In genomic region chr15:30675126-30675525, GRCh38 we compare ENCODE assay signal across 32 cellular contexts.
"Had no signal": no experiment of that assay in that cellular context is flagged by ENCODE, and none has a peak within 500 bp of the region (broad histone marks: within the 10 kb centered on the region; RNA-seq: fewer than 3 reads in every experiment).

No MANE protein-coding gene starts in this region.

- H3K27me3 ChIP-seq: adrenal gland, ascending aorta, brain microvascular endothelial cell, pancreas, right atrium auricular region, uterus had no signal

- H3K27me3 Mint-ChIP-seq: activated B cell treated with CpG ODN at 0.5 μM for 24 hours; activated naive CD8-positive, alpha-beta T cell; dendritic cell treated with granulocyte-macrophage colony-stimulating factor and Interleukin-4, amounts not matched to agents 40 ng/mL and 50 ng/mL, for 4 days; naive B cell; stimulated activated memory B cell treated with anti-CD40 and anti-IgM and Interleukin-4, amounts not matched to agents 10 μg/mL and 1 μg/mL and 100 μg/mL, for 72 hours; stimulated activated naive CD8-positive, alpha-beta T cell treated with anti-CD3 and anti-CD28 coated beads, Interleukin-15, amount 100 ng/mL, for 72 hours; T-cell; type B pancreatic cell had no signal

- H3K4me3 ChIP-seq: adrenal gland, ascending aorta, pancreas, right atrium auricular region, smooth muscle cell, uterus had no signal

- H3K4me1 ChIP-seq: adrenal gland, ascending aorta, pancreas, right atrium auricular region, uterus had no signal

- H3K27ac ChIP-seq: adrenal gland, ascending aorta, brain microvascular endothelial cell, pancreas, right atrium auricular region, uterus had no signal

- DNase-seq: activated B cell treated with CpG ODN at 0.5 μM for 24 hours; activated CD8-positive, alpha-beta T cell treated with anti-CD3 and anti-CD28 coated beads, Interleukin-2, amount 10 ng/mL, durations not matched to agents 7 days and 5 days; activated naive CD4-positive, alpha-beta T cell treated with Interleukin-2 at 50 U/mL for 16 hours; activated T-cell treated with anti-CD3 and anti-CD28 coated beads for 4 hours; activated T-cell treated with anti-CD3 and anti-CD28 coated beads, Interleukin-2, amount 50 U/mL, for 72 hours; adrenal gland; brain microvascular endothelial cell; caudate nucleus; endodermal cell; head of caudate nucleus; hippocampal formation; immature natural killer cell; naive B cell; nucleus accumbens; pancreas; stimulated activated CD4-positive, alpha-beta T cell treated with anti-CD3 and anti-CD28 coated beads, Interleukin-1b, Interleukin-23, amount 100 ng/mL, for 48 hours; stimulated activated CD4-positive, alpha-beta T cell treated with anti-CD3 and anti-CD28 coated beads, Interleukin-4, amount 100 ng/mL, for 4 hours; stimulated activated CD8-positive, alpha-beta memory T cell treated with anti-CD3 and anti-CD28 coated beads, Interleukin-4, amount 100 ng/mL, for 48 hours; stimulated activated naive CD8-positive, alpha-beta T cell treated with anti-CD3 and anti-CD28 coated beads, Interleukin-15, amount 100 ng/mL, for 72 hours; substantia nigra; T-cell; uterus had no signal

- H3K4me1 Mint-ChIP-seq: activated B cell treated with CpG ODN at 0.5 μM for 24 hours; endodermal cell; immature natural killer cell; mesothelial cell of epicardium; naive B cell; stimulated activated memory B cell treated with anti-CD40 and anti-IgM and Interleukin-4, amounts not matched to agents 10 μg/mL and 1 μg/mL and 100 μg/mL, for 72 hours; stimulated activated naive CD8-positive, alpha-beta T cell treated with anti-CD3 and anti-CD28 coated beads, Interleukin-15, amount 100 ng/mL, for 72 hours; T-cell had no signal

- H3K36me3 Mint-ChIP-seq: activated naive CD8-positive, alpha-beta T cell; immature natural killer cell; stimulated activated memory B cell treated with anti-CD40 and anti-IgM and Interleukin-4, amounts not matched to agents 10 μg/mL and 1 μg/mL and 100 μg/mL, for 72 hours had no signal

- H3K9me3 Mint-ChIP-seq: dendritic cell treated with granulocyte-macrophage colony-stimulating factor and Interleukin-4, amounts not matched to agents 40 ng/mL and 50 ng/mL, for 4 days; endodermal cell; immature natural killer cell; stimulated activated naive CD8-positive, alpha-beta T cell treated with anti-CD3 and anti-CD28 coated beads, Interleukin-15, amount 100 ng/mL, for 72 hours; T-cell; T-helper 2 cell treated with Interferon-gamma antibody and Interleukin-4, amounts not matched to agents 5 μg/mL and 100 μg/mL, for 36 hours had no signal

- H3K9me3 ChIP-seq: adrenal gland, ascending aorta, right atrium auricular region, uterus had no signal

- H3K4me2 ChIP-seq: smooth muscle cell had no signal

- H3K27ac Mint-ChIP-seq: activated B cell treated with CpG ODN at 0.5 μM for 24 hours; activated CD8-positive, alpha-beta T cell treated with anti-CD3 and anti-CD28 coated beads, Interleukin-2, amount 10 ng/mL, durations not matched to agents 7 days and 5 days; activated naive CD8-positive, alpha-beta T cell; dendritic cell treated with granulocyte-macrophage colony-stimulating factor and Interleukin-4, amounts not matched to agents 40 ng/mL and 50 ng/mL, for 4 days; immature natural killer cell; mesothelial cell of epicardium; stimulated activated memory B cell treated with anti-CD40 and anti-IgM and Interleukin-4, amounts not matched to agents 10 μg/mL and 1 μg/mL and 100 μg/mL, for 72 hours; T-cell; T-helper 2 cell treated with Interferon-gamma antibody and Interleukin-4, amounts not matched to agents 5 μg/mL and 100 μg/mL, for 36 hours; type B pancreatic cell had no signal

- H3K4me3 Mint-ChIP-seq: activated B cell treated with CpG ODN at 0.5 μM for 24 hours; activated CD8-positive, alpha-beta T cell treated with anti-CD3 and anti-CD28 coated beads, Interleukin-2, amount 10 ng/mL, durations not matched to agents 7 days and 5 days; activated naive CD8-positive, alpha-beta T cell; activated T-cell treated with anti-CD3 and anti-CD28 coated beads, Interleukin-2, amount 50 U/mL, for 72 hours; dendritic cell treated with granulocyte-macrophage colony-stimulating factor and Interleukin-4, amounts not matched to agents 40 ng/mL and 50 ng/mL, for 4 days; endodermal cell; immature natural killer cell; mesothelial cell of epicardium; naive B cell; stimulated activated memory B cell treated with anti-CD40 and anti-IgM and Interleukin-4, amounts not matched to agents 10 μg/mL and 1 μg/mL and 100 μg/mL, for 72 hours; stimulated activated naive CD8-positive, alpha-beta T cell treated with anti-CD3 and anti-CD28 coated beads, Interleukin-15, amount 100 ng/mL, for 72 hours; T-cell; T-helper 2 cell treated with Interferon-gamma antibody and Interleukin-4, amounts not matched to agents 5 μg/mL and 100 μg/mL, for 36 hours; type B pancreatic cell had no signal

- ATAC-seq: activated CD8-positive, alpha-beta T cell treated with anti-CD3 and anti-CD28 coated beads, Interleukin-2, amount 10 ng/mL, durations not matched to agents 7 days and 5 days; activated T-cell treated with anti-CD3 and anti-CD28 coated beads, Interleukin-2, amount 50 U/mL, for 72 hours; esophagus mucosa; pancreas; stimulated activated naive CD8-positive, alpha-beta T cell treated with anti-CD3 and anti-CD28 coated beads, Interleukin-15, amount 100 ng/mL, for 72 hours; T-cell had no signal

- H3K36me3 ChIP-seq: adrenal gland, ascending aorta, brain microvascular endothelial cell, pancreas, right atrium auricular region, uterus had no signal
